ENCODE assay signal across 18 cellular contexts in the genomic region with DNA sequence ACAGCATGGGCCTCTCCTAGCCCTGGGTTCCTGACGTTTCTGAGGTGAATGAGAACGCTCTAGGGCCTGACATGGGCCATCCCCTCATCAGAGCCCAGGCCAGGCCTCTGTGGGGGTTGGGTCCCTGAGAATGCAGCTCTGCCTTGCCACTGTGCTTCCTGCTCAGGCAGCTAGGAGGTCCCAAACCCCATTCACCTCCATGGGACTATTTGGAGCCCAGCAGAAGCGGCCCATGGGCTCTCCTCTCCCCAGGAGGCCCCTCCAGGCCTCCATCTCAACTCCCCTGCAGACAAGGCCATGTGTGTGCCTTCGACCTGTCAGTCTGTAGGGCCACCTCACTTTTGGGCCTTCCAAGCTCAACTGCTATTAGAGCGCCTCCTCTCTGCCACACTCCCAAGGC. TPM values are rescaled to one million over a fixed set of nuclear protein-coding genes. Genes with fewer than 3 reads are reported as not detected.
DNase-seq lines count a peak whose midpoint lies in the region; ATAC-seq, FAIRE-seq and TF ChIP-seq lines count a peak whose summit lies in the region.
"Had no signal": no experiment of that assay in that cellular context is flagged by ENCODE, and none has a peak within 500 bp of the region (broad histone marks: within the 10 kb centered on the region; RNA-seq: fewer than 3 reads in every experiment).

No MANE protein-coding gene starts in this region.

- H2AFZ ChIP-seq in OCI-LY7 (ENCODE audit: low read length): no peak overlapping the region
- no peak overlapping the region for H2AFZ ChIP-seq in H1 (ENCODE audit: low read length)

- peaks cover 36% of the 10 kb centered on the region for H3K79me1 ChIP-seq in H1 (ENCODE audit: low read depth, low read length)

- in situ Hi-C loops in gastrocnemius medialis (cut with MboI; ENCODE audit: low sequenced_read_pairs in 4 of 4): no loop called here

- no peaks in the 10 kb centered on the region for H3K9me3 Mint-ChIP-seq in activated CD4-positive, alpha-beta T cell treated with anti-CD3 and anti-CD28 coated beads for 36 hours (ENCODE audit: low read depth)
- H3K9me3 Mint-ChIP-seq: activated CD4-positive, alpha-beta T cell treated with anti-CD3 and anti-CD28 coated beads, Interleukin-2, amount 10 ng/mL, durations not matched to agents 24 days and 14 days; T-helper 1 cell treated with Interleukin-12 subunit alpha and Interleukin-12 subunit beta and Interleukin-4 antibody, amounts not matched to agents 30 μg/mL and 1 μg/mL, for 36 hours had no signal

- H3K18ac ChIP-seq in H1 (ENCODE audit: extremely low read depth, low read length): peak overlapping the region; percentile 32; the same call in 1 of the 2 replicates

- peak overlapping the region; percentile 53 for H3K27ac Mint-ChIP-seq in activated CD4-positive, alpha-beta T cell treated with anti-CD3 and anti-CD28 coated beads for 36 hours
- H3K27ac Mint-ChIP-seq: activated CD4-positive, alpha-beta T cell treated with anti-CD3 and anti-CD28 coated beads, Interleukin-2, amount 10 ng/mL, durations not matched to agents 24 days and 14 days; T-helper 1 cell treated with Interleukin-12 subunit alpha and Interleukin-12 subunit beta and Interleukin-4 antibody, amounts not matched to agents 30 μg/mL and 1 μg/mL, for 36 hours had no signal

- peak in 1 of 2 experiments; percentile 18; a peak in 1 of 4 replicates for TF ChIP-seq RAD21 in H1 (IDR thresholded peaks at IDR 0.05 in 1 of 2, conservative IDR thresholded peaks at IDR 0.05 in 1 of 2; ENCODE audit: low read depth in 2 of 2, low read length in 2 of 2)

- H3K9ac ChIP-seq in H1 (replicated peaks in 1 of 4; ENCODE audit: extremely low read depth in 1 of 4, low read depth in 3 of 4, low read length in 3 of 4): no peak overlapping the region

- no peak overlapping the region for H3K56ac ChIP-seq in H1 (replicated peaks; ENCODE audit: insufficient read length, low read depth, low read length)

- H3K4me1 ChIP-seq in OCI-LY7 (ENCODE audit: insufficient read depth, low read length, poor library complexity, severe bottlenecking) (peaks cover 5% of the 10 kb centered on the region), H1 (replicated peaks in 1 of 4; ENCODE audit: control insufficient read depth in 3 of 4, insufficient read depth in 4 of 4, low read length in 3 of 4) (peaks cover 0 to 16% (median 8%) of the 10 kb centered on the region in 4 experiments; a peak in 5 of 7 replicates), gastrocnemius medialis (peaks cover 89 to 93% of the 10 kb centered on the region in 2 donors)

- TF ChIP-seq EP300 in H1 (IDR thresholded peaks at IDR 0.05; ENCODE audit: borderline replicate concordance in 1 of 2, low read depth in 2 of 2, low read length in 2 of 2): no peak

- no peaks in the 10 kb centered on the region; the same call in 1 of the 2 replicates for H4K20me1 ChIP-seq in OCI-LY7 (ENCODE audit: insufficient read depth, low read length)
- peaks cover 7 to 28% of the 10 kb centered on the region in 2 experiments for H4K20me1 ChIP-seq in H1 (replicated peaks in 1 of 2; ENCODE audit: control insufficient read depth in 1 of 2, insufficient read depth in 2 of 2, low read length in 2 of 2)

- TF ChIP-seq POLR2A in H1 (IDR thresholded peaks at IDR 0.05; ENCODE audit: control extremely low read depth in 1 of 2, low read depth in 2 of 2, low read length in 2 of 2) (no peak), gastrocnemius medialis (IDR thresholded peaks at IDR 0.05) (no peak)

- H2AK5ac ChIP-seq in H1 (ENCODE audit: low read depth, low read length): peak overlapping the region; percentile 34; the same call in 1 of the 2 replicates

- no peak overlapping the region for H2BK20ac ChIP-seq in H1 (ENCODE audit: low read length)

- H3K27ac ChIP-seq in OCI-LY7 (ENCODE audit: low read depth, low read length, poor library complexity, severe bottlenecking) (no peak overlapping the region), H1 (ENCODE audit: low read depth, low read length) (no peak overlapping the region), gastrocnemius medialis (peak overlapping the region in 3 of 4 donors; percentile 71 to 94 (median 85))

- H4K5ac ChIP-seq in H1 (ENCODE audit: insufficient read length, low read depth, low read length): no peak overlapping the region

- H3K36me3 ChIP-seq in OCI-LY7 (ENCODE audit: insufficient read depth, low read length) (no peaks in the 10 kb centered on the region), H1 (ENCODE audit: control insufficient read depth in 2 of 4, insufficient read depth in 4 of 4, low read length in 3 of 4) (no peaks in the 10 kb centered on the region), gastrocnemius medialis (no peaks in the 10 kb centered on the region)
- H3K36me3 ChIP-seq: gastroesophageal sphincter had no signal

- H3K4me1 Mint-ChIP-seq in activated CD4-positive, alpha-beta T cell treated with anti-CD3 and anti-CD28 coated beads for 36 hours: peaks cover 64% of the 10 kb centered on the region

- no peak for ATAC-seq in activated CD4-positive, alpha-beta T cell treated with anti-CD3 and anti-CD28 coated beads for 36 hours
- ATAC-seq in gastrocnemius medialis: no peak
- ATAC-seq: gastroesophageal sphincter had no signal

- POLR2A ChIA-PET in activated CD4-positive, alpha-beta T cell treated with anti-CD3 and anti-CD28 coated beads for 36 hours (lab: Charles Lee): no interaction called here
- POLR2A ChIA-PET in OCI-LY7 (lab: Charles Lee) (no interaction called here), H1 (lab: Charles Lee; ENCODE audit: partially characterized antibody) (interaction anchor here (0.7 to 1.1 kb wide), 2 partner anchors 8 to 188 kb away, joined by 3 read pairs; no protein-coding TSS in a partner anchor)

- H4K8ac ChIP-seq in H1 (ENCODE audit: extremely low read depth, insufficient read depth, low read length): no peak overlapping the region; the same call in 1 of the 2 replicates

- no peak for FAIRE-seq in H1 (lab: Jason Lieb, UNC)
- FAIRE-seq: RCC 7860 had no signal

- H3K9me3 ChIP-seq in OCI-LY7 (ENCODE audit: low read length) (no peaks in the 10 kb centered on the region), H1 (ENCODE audit: insufficient read depth in 2 of 2, low read depth in 1 of 2, low read length in 1 of 2) (no peaks in the 10 kb centered on the region), gastrocnemius medialis (no peaks in the 10 kb centered on the region)
- H3K9me3 ChIP-seq: gastroesophageal sphincter had no signal

- 0 out of 2 replicates have a peak overlapping the region, but pooled peaks have one; percentile 17 for H2BK12ac ChIP-seq in H1 (ENCODE audit: low read depth, low read length)

- no peak overlapping the region for H2BK120ac ChIP-seq in H1 (replicated peaks; ENCODE audit: low read depth, low read length)

- peaks cover 8% of the 10 kb centered on the region for H3K36me3 Mint-ChIP-seq in activated CD4-positive, alpha-beta T cell treated with anti-CD3 and anti-CD28 coated beads for 36 hours (ENCODE audit: low read depth)

- no peaks in the 10 kb centered on the region for H3K27me3 Mint-ChIP-seq in activated CD4-positive, alpha-beta T cell treated with anti-CD3 and anti-CD28 coated beads for 36 hours
- H3K27me3 Mint-ChIP-seq: activated CD4-positive, alpha-beta T cell treated with anti-CD3 and anti-CD28 coated beads, Interleukin-2, amount 10 ng/mL, durations not matched to agents 24 days and 14 days had no signal

- CTCF ChIA-PET in activated CD4-positive, alpha-beta T cell treated with anti-CD3 and anti-CD28 coated beads for 36 hours (lab: Charles Lee): no interaction called here
- CTCF ChIA-PET in OCI-LY7 (lab: Charles Lee; ENCODE audit: unreplicated experiment): no interaction called here
- CTCF ChIA-PET in H1 (lab: Charles Lee; ENCODE audit: partially characterized antibody): interaction anchor here (0.5 to 18.5 kb wide), 18 partner anchors 10 to 635 kb away, joined by 3 to 458 read pairs (median 4); a partner anchor contains a TSS

- no peaks in the 10 kb centered on the region for H3K79me2 ChIP-seq in OCI-LY7 (ENCODE audit: insufficient read depth, low read depth, low read length)
- peaks cover 0 to 29% of the 10 kb centered on the region in 2 experiments; a peak in 1 of 4 replicates for H3K79me2 ChIP-seq in H1 (ENCODE audit: control insufficient read depth in 1 of 2, insufficient read depth in 2 of 2, low read length in 2 of 2)

- 0 out of 2 replicates have a peak, but pooled peaks have one; percentile 33 for TF ChIP-seq CTCF in OCI-LY7 (conservative IDR thresholded peaks at IDR 0.05; ENCODE audit: low read length)
- peak; percentile 22 to 38 (median 23) for TF ChIP-seq CTCF in H1 (IDR thresholded peaks at IDR 0.05; ENCODE audit: control extremely low read depth in 1 of 3, insufficient read depth in 1 of 3, low read depth in 1 of 3, low read length in 3 of 3)
- peak in 1 of 5 experiments; percentile 13 for TF ChIP-seq CTCF in gastrocnemius medialis (IDR thresholded peaks at IDR 0.05 in 4 of 5, conservative IDR thresholded peaks at IDR 0.05 in 1 of 5)

- no peak overlapping the region for H3K14ac ChIP-seq in H1 (ENCODE audit: insufficient read length)

- H2BK15ac ChIP-seq in H1 (ENCODE audit: low read length): no peak overlapping the region

- no peak overlapping the region for H3K4me3 Mint-ChIP-seq in activated CD4-positive, alpha-beta T cell treated with anti-CD3 and anti-CD28 coated beads for 36 hours
- H3K4me3 Mint-ChIP-seq: activated CD4-positive, alpha-beta T cell treated with anti-CD3 and anti-CD28 coated beads, Interleukin-2, amount 10 ng/mL, durations not matched to agents 24 days and 14 days; T-helper 1 cell treated with Interleukin-12 subunit alpha and Interleukin-12 subunit beta and Interleukin-4 antibody, amounts not matched to agents 30 μg/mL and 1 μg/mL, for 36 hours had no signal

- no peak overlapping the region for H2BK5ac ChIP-seq in H1 (ENCODE audit: low read depth, low read length)

- H3K4me3 ChIP-seq in OCI-LY7 (ENCODE audit: low read depth, low read length, poor library complexity, severe bottlenecking) (no peak overlapping the region), H1 (ENCODE audit: extremely low read depth in 1 of 4, insufficient read depth in 2 of 4, low read depth in 3 of 4, low read length in 4 of 4) (no peak overlapping the region), gastrocnemius medialis (no peak overlapping the region)
- H3K4me3 ChIP-seq: gastroesophageal sphincter had no signal

- no peak for DNase-seq in activated CD4-positive, alpha-beta T cell treated with anti-CD3 and anti-CD28 coated beads for 36 hours
- no peak for DNase-seq in activated CD4-positive, alpha-beta T cell treated with anti-CD3 and anti-CD28 coated beads, Interleukin-2, amount 50 U/mL, for 1 hour
- DNase-seq in OCI-LY7 (ENCODE audit: low spot score) (no peak), H1 (ENCODE audit: low read depth in 1 of 2, low spot score in 2 of 2) (no peak), gastrocnemius medialis (no peak), amniotic stem cell (lab: John Stamatoyannopoulos, UW) (no peak), NCI-H2029 treated with DMSO at 0.1 percent for 48 hours (lab: John Stamatoyannopoulos, UW) (no peak)
- no peak for DNase-seq in activated effector memory CD4-positive, alpha-beta T cell treated with anti-CD3 and anti-CD28 coated beads, Interleukin-2, amount 50 U/mL, for 16 hours
- DNase-seq: activated CD4-positive, alpha-beta T cell treated with anti-CD3 and anti-CD28 coated beads, Interleukin-2, amount 10 ng/mL, durations not matched to agents 24 days and 14 days; H7; midbrain; NCI-H2029; NCI-H524 treated with DMSO at 0.1 percent for 48 hours; posterior cingulate gyrus; stimulated activated CD4-positive, alpha-beta T cell treated with anti-CD3 and anti-CD28 coated beads, Interleukin-2, amount 100 ng/mL, for 24 hours had no signal

- WGBS in H1 (ENCODE audit: extremely low coverage in 1 of 2, insufficient coverage in 1 of 2, insufficient read length in 1 of 2, insufficient replicate concordance in 2 of 2, low coverage in 1 of 2, low lambda C conversion rate in 2 of 2, missing lambda C conversion rate in 1 of 2), 2 experiments: 79% methylated on average over 5 of the region's 5 CpGs; no CpG with 5 or more reads in 1 of the 2 experiments

- no peak overlapping the region for H3K23ac ChIP-seq in H1 (ENCODE audit: insufficient read length)

- H3K23me2 ChIP-seq in H1 (ENCODE audit: low read depth, low read length): 0 out of 2 replicates have a peak, but pooled peaks cover 4% of the 10 kb centered on the region

- H3K4ac ChIP-seq in H1 (replicated peaks; ENCODE audit: insufficient read length, low read depth, low read length): peak overlapping the region; percentile 45

- H3K4me2 ChIP-seq in OCI-LY7 (ENCODE audit: low read length): no peak overlapping the region
- H3K4me2 ChIP-seq in H1 (ENCODE audit: insufficient read depth in 1 of 2, low read depth in 2 of 2, low read length in 2 of 2): no peak overlapping the region

- no peaks in the 10 kb centered on the region for H3K9me2 ChIP-seq in OCI-LY7 (ENCODE audit: insufficient read depth, low read length)

- H3K27me3 ChIP-seq in H1 (replicated peaks in 1 of 4; ENCODE audit: control insufficient read depth in 3 of 4, extremely low read depth in 1 of 4, insufficient read depth in 3 of 4, low read length in 3 of 4) (no peaks in the 10 kb centered on the region), gastrocnemius medialis (no peaks in the 10 kb centered on the region)
- H3K27me3 ChIP-seq: gastroesophageal sphincter had no signal

- no TSS peak for BruUV-seq in OCI-LY7 (replicated peaks; lab: Mats Ljungman, UMichigan)

- H4K91ac ChIP-seq in H1 (replicated peaks; ENCODE audit: insufficient read length, low read length): no peak overlapping the region

- intact Hi-C loops in activated CD4-positive, alpha-beta T cell treated with anti-CD3 and anti-CD28 coated beads for 36 hours (cut with DNase I, micrococcal nuclease): no loop called here
- intact Hi-C loops in OCI-LY7 (cut with micrococcal nuclease; ENCODE audit: unreplicated experiment): no loop called here
- intact Hi-C loops in gastrocnemius medialis (cut with DNase I; ENCODE audit: low total_unique reads): no loop called here

RNA-seq across cellular contexts. Expression of a gene that starts 36.9 kb away (rescaled TPM):
- total RNA-seq in activated CD4-positive, alpha-beta T cell treated with anti-CD3 and anti-CD28 coated beads for 36 hours: 10 to 100 TPM; 20.2 to 21.4 TPM
- total RNA-seq in OCI-LY7 (2014; rRNA removed; shearing (Covaris generic)): 14.4 and 18.7 TPM in 2 replicates
- total RNA-seq in OCI-LY7 (2022) (24.6 and 26.5 TPM in 2 replicates), gastrocnemius medialis (10 to 100 TPM; 21.8 to 30.8 (median 27.3) TPM)
- 10.2 and 10.5 TPM in 2 replicates for total RNA-seq in H1 (2021; fragmentation: NEBNext Ultra II Directional; extraction: Animal tissue kit (Norgen Biotek cat#: 25700))
- polyA plus RNA-seq in H1 (2011; rRNA removed): 5.2 and 8.8 TPM in 2 replicates
- 6.5 TPM for polyA plus RNA-seq in H1 (2011; cell fraction: cytosol; rRNA removed)
- polyA plus RNA-seq in H1 (2011; cell fraction: nucleus; rRNA removed): 12.6 TPM
- 4.6 to 7.6 TPM (median 7.4 TPM) in 4 replicates for polyA plus RNA-seq in H1 (2012, experiment 1 of 2)
- polyA plus RNA-seq in H1 (2012, experiment 2 of 2): 6.4 TPM
- polyA plus RNA-seq in H1 (2013, experiment 1 of 2): 5.6 TPM
- polyA plus RNA-seq in H1 (2013, experiment 2 of 2): 6.2 TPM
- polyA minus RNA-seq in H1 (2011; rRNA and poly(A)+ RNA removed): 3.6 and 5.4 TPM in 2 replicates
- 6.4 TPM for polyA minus RNA-seq in H1 (2011; cell fraction: cytosol; rRNA and poly(A)+ RNA removed)
- polyA minus RNA-seq in H1 (2011; cell fraction: nucleus; rRNA and poly(A)+ RNA removed): 10.7 TPM

RNA-seq across cellular contexts. Expression of a gene that starts 47.1 kb away (rescaled TPM):
- total RNA-seq in activated CD4-positive, alpha-beta T cell treated with anti-CD3 and anti-CD28 coated beads for 36 hours: 10 to 100 TPM; 18.8 to 23.3 TPM
- 0.72 and 1.8 TPM in 2 replicates for total RNA-seq in OCI-LY7 (2014; rRNA removed; shearing (Covaris generic))
- total RNA-seq in OCI-LY7 (2022) (8.9 and 10.9 TPM in 2 replicates), gastrocnemius medialis (10 to 100 TPM in 1 of 4 donors, 1 to 10 TPM in 3; 5.1 to 29.1 (median 7.8) TPM)
- total RNA-seq in H1 (2021; fragmentation: NEBNext Ultra II Directional; extraction: Animal tissue kit (Norgen Biotek cat#: 25700)): 207 and 215 TPM in 2 replicates
- 264 and 330 TPM in 2 replicates for polyA plus RNA-seq in H1 (2011; rRNA removed)
- polyA plus RNA-seq in H1 (2011; cell fraction: cytosol; rRNA removed): 164 TPM
- 558 TPM for polyA plus RNA-seq in H1 (2011; cell fraction: nucleus; rRNA removed)
- 147 to 255 TPM (median 231 TPM) in 4 replicates for polyA plus RNA-seq in H1 (2012, experiment 1 of 2)
- polyA plus RNA-seq in H1 (2012, experiment 2 of 2): 269 TPM
- polyA plus RNA-seq in H1 (2013, experiment 1 of 2): 172 TPM
- 158 TPM for polyA plus RNA-seq in H1 (2013, experiment 2 of 2)
- 67.7 and 79.7 TPM in 2 replicates for polyA minus RNA-seq in H1 (2011; rRNA and poly(A)+ RNA removed)
- 153 TPM for polyA minus RNA-seq in H1 (2011; cell fraction: cytosol; rRNA and poly(A)+ RNA removed)
- 97.1 TPM for polyA minus RNA-seq in H1 (2011; cell fraction: nucleus; rRNA and poly(A)+ RNA removed)

RNA-seq across cellular contexts. Expression of a gene that starts 58.4 kb away (rescaled TPM):
- total RNA-seq in activated CD4-positive, alpha-beta T cell treated with anti-CD3 and anti-CD28 coated beads for 36 hours: 100 to 1,000 TPM; 208 to 211 TPM
- 159 and 200 TPM in 2 replicates for total RNA-seq in OCI-LY7 (2014; rRNA removed; shearing (Covaris generic))
- total RNA-seq in OCI-LY7 (2022): 189 and 201 TPM in 2 replicates
- total RNA-seq in H1 (2021; fragmentation: NEBNext Ultra II Directional; extraction: Animal tissue kit (Norgen Biotek cat#: 25700)): 264 and 273 TPM in 2 replicates
- polyA plus RNA-seq in H1 (2011; rRNA removed): 309 and 441 TPM in 2 replicates
- polyA plus RNA-seq in H1 (2011; cell fraction: cytosol; rRNA removed): 383 TPM
- 364 TPM for polyA plus RNA-seq in H1 (2011; cell fraction: nucleus; rRNA removed)
- polyA plus RNA-seq in H1 (2012, experiment 1 of 2): 208 to 378 TPM (median 354 TPM) in 4 replicates
- 339 TPM for polyA plus RNA-seq in H1 (2012, experiment 2 of 2)
- polyA plus RNA-seq in H1 (2013, experiment 1 of 2): 164 TPM
- 163 TPM for polyA plus RNA-seq in H1 (2013, experiment 2 of 2)
- polyA minus RNA-seq in H1 (2011; rRNA and poly(A)+ RNA removed): 84.8 and 104 TPM in 2 replicates
- polyA minus RNA-seq in H1 (2011; cell fraction: cytosol; rRNA and poly(A)+ RNA removed): 178 TPM
- 121 TPM for polyA minus RNA-seq in H1 (2011; cell fraction: nucleus; rRNA and poly(A)+ RNA removed)
- 100 to 1,000 TPM; 157 to 195 (median 184) TPM for total RNA-seq in gastrocnemius medialis

Comparison
In these comparisons a context has a peak if more than half of its experiments do, and no peak if none do; other contexts are left out.
1. H3K27ac ChIP-seq: peak in gastrocnemius medialis (3 of 4); none in OCI-LY7 (single experiment) and H1 (single experiment).